1 cellular context compared by ENCODE assay signal in genomic region chr2:127715778-127716449, GRCh38.
TF ChIP-seq lines count a peak whose summit lies in the region.

No MANE protein-coding gene starts in this region.

TF ChIP-seq in H1, 55 proteins besides CTCF, POLR2A, EP300 and RAD21:
- TF ChIP-seq HDAC2 (IDR thresholded peaks at IDR 0.05; ENCODE audit: borderline replicate concordance in 1 of 2, low read depth in 2 of 2, low read length in 2 of 2) = no peak
- no peak for TF ChIP-seq NRF1 (IDR thresholded peaks at IDR 0.05; ENCODE audit: low read depth, low read length)
- no peak for TF ChIP-seq ATF2 (IDR thresholded peaks at IDR 0.05; ENCODE audit: low read length)
- TF ChIP-seq SIX5 (IDR thresholded peaks at IDR 0.05; ENCODE audit: low read depth, low read length) = no peak
- TF ChIP-seq RBBP5 (IDR thresholded peaks at IDR 0.05; ENCODE audit: borderline replicate concordance, low read depth, low read length) = no peak
- TF ChIP-seq POU5F1 (IDR thresholded peaks at IDR 0.05; ENCODE audit: low read depth, low read length) = no peak
